In genomic region chr20:18380908-18381529, GRCh38 we compare ENCODE assay signal across 28 cellular contexts.
DNase-seq lines count a peak whose midpoint lies in the region; ATAC-seq, FAIRE-seq and TF ChIP-seq lines count a peak whose summit lies in the region.
"Had no signal": no experiment of that assay in that cellular context is flagged by ENCODE, and none has a peak within 500 bp of the region (broad histone marks: within the 10 kb centered on the region; RNA-seq: fewer than 3 reads in every experiment).

No MANE protein-coding gene starts in this region.

- 90 to 92% methylated on average over 5 to 7 of the region's 7 CpGs for WGBS in endodermal cell (ENCODE audit: insufficient coverage in 1 of 2, insufficient read length in 1 of 2), 2 experiments
- 68 to 79% (median 76%) methylated on average over 7 of the region's 7 CpGs for WGBS in small intestine, 3 donors

- H3K9ac ChIP-seq in endodermal cell (ENCODE audit: extremely low read depth, low read length, poor library complexity, severe bottlenecking): no peak overlapping the region
- H3K9ac ChIP-seq: KMS-11 had no signal

- intact Hi-C loops in breast epithelium (cut with DNase I; ENCODE audit: low total_unique reads): no loop called here

- DNase-seq in NCI-H524 (lab: John Stamatoyannopoulos, UW) (peak; percentile 71 to 90), endodermal cell (peak; percentile 77), progenitor cell of endocrine pancreas (ENCODE audit: low spot score, unreplicated experiment) (no peak), breast epithelium (ENCODE audit: low spot score in 2 of 2) (no peak), small intestine (no peak)
- DNase-seq: activated CD4-positive, alpha-beta T cell treated with anti-CD3 and anti-CD28 coated beads for 36 hours; activated naive CD4-positive, alpha-beta T cell treated with anti-CD3 and anti-CD28 coated beads, Interleukin-2, amount 10 ng/mL, durations not matched to agents 7 days and 5 days; activated T-cell treated with anti-CD3 and anti-CD28 coated beads, Interleukin-2, amount 50 U/mL, for 72 hours; AML-193; anterior cingulate cortex; central memory CD4-positive, alpha-beta T cell; COR-L47; esophagus squamous epithelium; GOT3; left colon; NCI-H1092 treated with DMSO at 0.1 percent for 48 hours; NCI-H2081; NCI-H446; stimulated activated CD4-positive, alpha-beta T cell treated with anti-CD3 and anti-CD28 coated beads, Interleukin-4, amount 100 ng/mL, for 24 hours; tibial artery had no signal

- no peaks in the 10 kb centered on the region for H3K4me1 ChIP-seq in endodermal cell (ENCODE audit: control insufficient read depth, insufficient read depth, low read length)
- H3K4me1 ChIP-seq in breast epithelium: no peaks in the 10 kb centered on the region
- H3K4me1 ChIP-seq in small intestine (ENCODE audit: control insufficient read depth in 2 of 2, insufficient read depth in 1 of 2, low read depth in 1 of 2, low read length in 1 of 2): no peaks in the 10 kb centered on the region
- H3K4me1 ChIP-seq: esophagus squamous epithelium, prostate gland, tibial artery had no signal

- peaks cover 15% of the 10 kb centered on the region for H3K36me3 ChIP-seq in endodermal cell (ENCODE audit: control insufficient read depth, insufficient read depth, low read length)
- no peaks in the 10 kb centered on the region for H3K36me3 ChIP-seq in breast epithelium
- no peaks in the 10 kb centered on the region for H3K36me3 ChIP-seq in small intestine (ENCODE audit: control insufficient read depth in 2 of 2, insufficient read depth in 2 of 2, low read length in 2 of 2)
- H3K36me3 ChIP-seq: prostate gland had no signal

- H3K27me3 ChIP-seq in endodermal cell (ENCODE audit: control insufficient read depth, insufficient read depth, low read length, poor library complexity, severe bottlenecking): no peaks in the 10 kb centered on the region
- H3K27me3 ChIP-seq in breast epithelium: no peaks in the 10 kb centered on the region
- H3K27me3 ChIP-seq in small intestine (ENCODE audit: control insufficient read depth in 2 of 2, insufficient read depth in 2 of 2, low read length in 2 of 2): no peaks in the 10 kb centered on the region
- H3K27me3 ChIP-seq: esophagus squamous epithelium, tibial artery had no signal

- no peak for TF ChIP-seq POLR2A in breast epithelium (IDR thresholded peaks at IDR 0.05)

- H3K27ac Mint-ChIP-seq in endodermal cell (no peak overlapping the region), progenitor cell of endocrine pancreas (no peak overlapping the region)
- H3K27ac Mint-ChIP-seq: activated CD4-positive, alpha-beta T cell treated with anti-CD3 and anti-CD28 coated beads for 36 hours; activated naive CD4-positive, alpha-beta T cell treated with anti-CD3 and anti-CD28 coated beads, Interleukin-2, amount 10 ng/mL, durations not matched to agents 7 days and 5 days; activated T-cell treated with anti-CD3 and anti-CD28 coated beads, Interleukin-2, amount 50 U/mL, for 72 hours; nephron; stimulated activated naive CD8-positive, alpha-beta T cell treated with anti-CD3 and anti-CD28 coated beads, Interleukin-15, Interleukin-2, amounts not matched to agents 100 ng/mL and 50 ng/mL, for 24 hours had no signal

- H3K4me3 ChIP-seq in endodermal cell (ENCODE audit: low read length) (no peak overlapping the region), breast epithelium (no peak overlapping the region), small intestine (ENCODE audit: low read depth in 1 of 2, low read length in 2 of 2) (no peak overlapping the region)
- H3K4me3 ChIP-seq: esophagus squamous epithelium, prostate gland, skin epidermis, tibial artery had no signal

- FAIRE-seq in small intestine (lab: Jason Lieb, UNC): no peak
- FAIRE-seq: TTC549 had no signal

- H3K4me1 Mint-ChIP-seq in endodermal cell (no peaks in the 10 kb centered on the region), progenitor cell of endocrine pancreas (ENCODE audit: low read depth) (no peaks in the 10 kb centered on the region)
- H3K4me1 Mint-ChIP-seq: activated CD4-positive, alpha-beta T cell treated with anti-CD3 and anti-CD28 coated beads for 36 hours; activated naive CD4-positive, alpha-beta T cell treated with anti-CD3 and anti-CD28 coated beads, Interleukin-2, amount 10 ng/mL, durations not matched to agents 7 days and 5 days; nephron had no signal

- no peak for ATAC-seq in GM19463 (IDR thresholded peaks at IDR 0.05; ENCODE audit: unreplicated experiment)
- ATAC-seq: activated CD4-positive, alpha-beta T cell treated with anti-CD3 and anti-CD28 coated beads for 36 hours; activated T-cell treated with anti-CD3 and anti-CD28 coated beads, Interleukin-2, amount 50 U/mL, for 72 hours; left colon had no signal

- H3K36me3 Mint-ChIP-seq in endodermal cell (ENCODE audit: low read depth) (peaks cover 13% of the 10 kb centered on the region), progenitor cell of endocrine pancreas (ENCODE audit: insufficient read depth) (no peaks in the 10 kb centered on the region)
- H3K36me3 Mint-ChIP-seq: activated naive CD4-positive, alpha-beta T cell treated with anti-CD3 and anti-CD28 coated beads, Interleukin-2, amount 10 ng/mL, durations not matched to agents 7 days and 5 days had no signal

- no peak overlapping the region for H3K27ac ChIP-seq in endodermal cell (ENCODE audit: low read depth, low read length)
- H3K27ac ChIP-seq in breast epithelium: no peak overlapping the region
- no peak overlapping the region for H3K27ac ChIP-seq in small intestine (ENCODE audit: low read depth in 1 of 2, low read length in 1 of 2)
- H3K27ac ChIP-seq: esophagus squamous epithelium, KMS-11, prostate gland, skin epidermis, tibial artery had no signal

- 0 out of 2 replicates have a peak, but pooled peaks have one; percentile 2 for TF ChIP-seq CTCF in GM12874 (IDR thresholded peaks at IDR 0.05; ENCODE audit: insufficient read depth, low read depth, low read length)
- peak; percentile 71 for TF ChIP-seq CTCF in endodermal cell (conservative IDR thresholded peaks at IDR 0.05)
- peak; percentile 28 for TF ChIP-seq CTCF in progenitor cell of endocrine pancreas (IDR thresholded peaks at IDR 0.05; ENCODE audit: unreplicated experiment)
- no peak for TF ChIP-seq CTCF in breast epithelium (IDR thresholded peaks at IDR 0.05)

- H3K9me3 ChIP-seq in endodermal cell (ENCODE audit: control insufficient read depth, low read length) (no peaks in the 10 kb centered on the region), breast epithelium (no peaks in the 10 kb centered on the region), small intestine (ENCODE audit: control insufficient read depth, low read depth) (no peaks in the 10 kb centered on the region)
- H3K9me3 ChIP-seq: esophagus squamous epithelium, prostate gland, tibial artery had no signal

- H3K4me3 Mint-ChIP-seq in endodermal cell (no peak overlapping the region), progenitor cell of endocrine pancreas (ENCODE audit: low read depth) (no peak overlapping the region)
- H3K4me3 Mint-ChIP-seq: activated CD4-positive, alpha-beta T cell treated with anti-CD3 and anti-CD28 coated beads for 36 hours; activated naive CD4-positive, alpha-beta T cell treated with anti-CD3 and anti-CD28 coated beads, Interleukin-2, amount 10 ng/mL, durations not matched to agents 7 days and 5 days; activated T-cell treated with anti-CD3 and anti-CD28 coated beads, Interleukin-2, amount 50 U/mL, for 72 hours; nephron; stimulated activated naive CD8-positive, alpha-beta T cell treated with anti-CD3 and anti-CD28 coated beads, Interleukin-15, Interleukin-2, amounts not matched to agents 100 ng/mL and 50 ng/mL, for 24 hours had no signal

- H3K27me3 Mint-ChIP-seq in endodermal cell (ENCODE audit: insufficient read depth) (no peaks in the 10 kb centered on the region), progenitor cell of endocrine pancreas (no peaks in the 10 kb centered on the region)
- H3K27me3 Mint-ChIP-seq: activated CD4-positive, alpha-beta T cell treated with anti-CD3 and anti-CD28 coated beads for 36 hours; stimulated activated naive CD8-positive, alpha-beta T cell treated with anti-CD3 and anti-CD28 coated beads, Interleukin-15, Interleukin-2, amounts not matched to agents 100 ng/mL and 50 ng/mL, for 24 hours had no signal

- H3K9me3 Mint-ChIP-seq in endodermal cell: peaks cover 8% of the 10 kb centered on the region
- H3K9me3 Mint-ChIP-seq in progenitor cell of endocrine pancreas (ENCODE audit: low read depth): no peaks in the 10 kb centered on the region
- H3K9me3 Mint-ChIP-seq: activated naive CD4-positive, alpha-beta T cell treated with anti-CD3 and anti-CD28 coated beads, Interleukin-2, amount 10 ng/mL, durations not matched to agents 7 days and 5 days; nephron; stimulated activated naive CD8-positive, alpha-beta T cell treated with anti-CD3 and anti-CD28 coated beads, Interleukin-15, Interleukin-2, amounts not matched to agents 100 ng/mL and 50 ng/mL, for 24 hours had no signal

Comparison
In these comparisons a context has a peak if more than half of its experiments do, and no peak if none do; other contexts are left out.
1. CTCF ChIP-seq: peak in GM12874 (single experiment), endodermal cell (single experiment) and progenitor cell of endocrine pancreas (single experiment); none in breast epithelium (0 of 3).
2. DNase-seq: peak in NCI-H524 (2 of 2) and endodermal cell (single experiment); none in progenitor cell of endocrine pancreas (single experiment), breast epithelium (0 of 2) and small intestine (single experiment).